In the genomic region with DNA sequence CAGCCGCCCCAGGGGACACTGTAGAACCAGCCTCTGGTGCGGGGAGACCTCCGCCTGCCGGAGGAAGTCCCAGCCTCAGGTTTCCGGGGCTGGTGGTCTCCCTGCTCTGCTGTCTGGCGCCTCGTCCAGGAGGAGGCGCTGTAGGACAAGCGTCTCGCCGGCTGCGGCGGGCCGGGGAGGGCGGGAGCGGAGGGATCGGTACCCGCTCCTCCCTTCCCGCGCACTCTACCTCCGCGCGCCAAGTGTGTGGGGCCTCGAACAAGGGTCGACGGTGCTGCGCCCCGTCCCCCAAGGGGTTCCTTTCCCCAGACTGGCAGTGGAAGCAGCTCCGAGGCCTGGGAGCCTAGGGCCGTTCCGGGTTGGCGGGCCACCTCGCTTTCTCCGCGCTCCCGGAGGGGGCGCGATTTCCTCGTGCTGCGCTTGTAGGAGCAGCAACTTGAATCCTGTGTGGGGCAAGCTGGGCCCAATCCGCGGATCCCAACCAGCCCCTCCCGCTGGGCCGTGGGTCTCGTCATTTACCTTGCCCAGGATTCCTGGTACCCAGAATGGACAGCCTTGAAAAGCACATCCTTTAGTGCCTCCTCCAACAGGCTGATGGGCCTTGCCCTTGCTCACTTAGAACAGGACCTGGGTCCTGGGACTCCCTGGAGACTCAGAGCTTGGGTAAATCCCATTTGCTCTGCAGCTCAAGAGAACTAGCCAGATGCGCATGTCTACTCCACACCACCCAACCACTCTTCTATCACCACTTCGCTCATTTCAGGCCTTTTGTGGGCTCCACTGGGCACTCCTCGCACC, we compare ENCODE assay signal across 9 cellular contexts. TPM values are rescaled to one million over a fixed set of nuclear protein-coding genes. Genes with fewer than 3 reads are reported as not detected.
A peak's percentile ranks its signal among the peaks of the same experiment; 100 is the strongest.
DNase-seq lines count a peak whose midpoint lies in the region; ATAC-seq and TF ChIP-seq lines count a peak whose summit lies in the region.
"Had no signal": no experiment of that assay in that cellular context is flagged by ENCODE, and none has a peak within 500 bp of the region (broad histone marks: within the 10 kb centered on the region; RNA-seq: fewer than 3 reads in every experiment).

No MANE protein-coding gene starts in this region.

- H3K4me1 Mint-ChIP-seq in activated T-helper 17 cell treated with anti-CD3 and anti-CD28 coated beads, Interleukin-2, amount 50 U/mL, for 72 hours, result no peaks in the 10 kb centered on the region
- peaks cover 4% of the 10 kb centered on the region for H3K4me1 Mint-ChIP-seq in neural progenitor cell

- BruUV-seq in PC-3 (replicated peaks; lab: Mats Ljungman, UMichigan), result no TSS peak

- no peaks in the 10 kb centered on the region for H3K9me2 ChIP-seq in PC-3 (replicated peaks; ENCODE audit: low read length)

- 22% methylated on average over 13 of the region's 48 CpGs for WGBS in suprapubic skin

- intact Hi-C loops in PC-3 (cut with micrococcal nuclease), result loop anchor here (1.0 to 5.0 kb wide), 5 partner anchors 187 to 512 kb away; no protein-coding TSS in a partner anchor

- TF ChIP-seq POLR2A in suprapubic skin (IDR thresholded peaks at IDR 0.05), result no peak

- H2AFZ ChIP-seq in PC-3 (ENCODE audit: low read length) (peak overlapping the region; percentile 74), neural progenitor cell (replicated peaks) (peak overlapping the region; percentile 81)

- H3K4me1 ChIP-seq in PC-3 (ENCODE audit: insufficient read depth, low read length) (peaks cover 9% of the 10 kb centered on the region), neural progenitor cell (no peaks in the 10 kb centered on the region), suprapubic skin (peaks cover 39% of the 10 kb centered on the region)

- H3F3A ChIP-seq in PC-3 (ENCODE audit: low read length, unreplicated experiment) (no peaks in the 10 kb centered on the region), neural progenitor cell (ENCODE audit: low read depth) (no peaks in the 10 kb centered on the region)

- peak overlapping the region; percentile 84 for H3K4me2 ChIP-seq in PC-3 (ENCODE audit: low read length)
- H3K4me2 ChIP-seq in neural progenitor cell, result peak overlapping the region; percentile 73

- TF ChIP-seq EP300 in suprapubic skin (IDR thresholded peaks at IDR 0.05), result no peak

- peak overlapping the region; percentile 8 for H3K4me3 Mint-ChIP-seq in activated T-helper 17 cell treated with anti-CD3 and anti-CD28 coated beads, Interleukin-2, amount 50 U/mL, for 72 hours
- peak overlapping the region; percentile 59 for H3K4me3 Mint-ChIP-seq in neural progenitor cell

- H3K36me3 Mint-ChIP-seq in activated T-helper 17 cell treated with anti-CD3 and anti-CD28 coated beads, Interleukin-2, amount 50 U/mL, for 72 hours (ENCODE audit: low read depth), result peaks cover 15% of the 10 kb centered on the region
- H3K36me3 Mint-ChIP-seq in neural progenitor cell, result no peaks in the 10 kb centered on the region

- H3K36me3 ChIP-seq in PC-3 (ENCODE audit: low read depth, low read length) (no peaks in the 10 kb centered on the region), neural progenitor cell (no peaks in the 10 kb centered on the region), suprapubic skin (no peaks in the 10 kb centered on the region)

- H4K20me1 ChIP-seq in PC-3 (ENCODE audit: low read length) (no peaks in the 10 kb centered on the region), neural progenitor cell (ENCODE audit: low read depth) (peaks cover 27% of the 10 kb centered on the region)

- H3K4me3 ChIP-seq in PC-3 (ENCODE audit: low read length) (peak overlapping the region; percentile 75), neural progenitor cell (peak overlapping the region; percentile 51), suprapubic skin (peak overlapping the region; percentile 61)

- H3K9ac ChIP-seq in PC-3 (ENCODE audit: low read length) (peak overlapping the region; percentile 69), neural progenitor cell (no peak overlapping the region)

- H3K27me3 ChIP-seq in PC-3 (ENCODE audit: low read length) (no peaks in the 10 kb centered on the region), neural progenitor cell (peaks cover 100% of the 10 kb centered on the region), suprapubic skin (peaks cover 82% of the 10 kb centered on the region)

- CTCF ChIA-PET in PC-3 (lab: Charles Lee), result interaction anchor here (0.6 to 2.1 kb wide), 13 partner anchors 40 to 636 kb away, joined by 3 to 52 read pairs (median 8); no protein-coding TSS in a partner anchor

- H3K9me3 Mint-ChIP-seq in activated T-helper 17 cell treated with anti-CD3 and anti-CD28 coated beads, Interleukin-2, amount 50 U/mL, for 72 hours, result peaks cover 4% of the 10 kb centered on the region
- peaks cover 9% of the 10 kb centered on the region for H3K9me3 Mint-ChIP-seq in neural progenitor cell

- ATAC-seq in GM19351 (IDR thresholded peaks at IDR 0.05; ENCODE audit: unreplicated experiment) (peak; percentile 93), HG03439 (IDR thresholded peaks at IDR 0.05; ENCODE audit: unreplicated experiment) (peak; percentile 82), PC-3 (peak; percentile 68)
- ATAC-seq in activated T-helper 17 cell treated with anti-CD3 and anti-CD28 coated beads, Interleukin-2, amount 50 U/mL, for 72 hours (replicated peaks), result peak; percentile 76

- no peak overlapping the region for H3K27ac Mint-ChIP-seq in activated T-helper 17 cell treated with anti-CD3 and anti-CD28 coated beads, Interleukin-2, amount 50 U/mL, for 72 hours
- no peak overlapping the region for H3K27ac Mint-ChIP-seq in neural progenitor cell

- peaks cover 21% of the 10 kb centered on the region for H3K79me2 ChIP-seq in PC-3 (ENCODE audit: low read length)
- H3K79me2 ChIP-seq in neural progenitor cell (ENCODE audit: low read depth), result no peaks in the 10 kb centered on the region

- peak; percentile 89 for DNase-seq in COLO668 (lab: John Stamatoyannopoulos, UW; ENCODE audit: unreplicated experiment)
- DNase-seq in PC-3, result peak; percentile 85
- DNase-seq in foreskin melanocyte, result peak; percentile 77
- peak; percentile 93 for DNase-seq in neural progenitor cell (ENCODE audit: low spot score)
- peak; percentile 84 to 86 for DNase-seq in suprapubic skin (ENCODE audit: low spot score in 2 of 2)

- H3K9me3 ChIP-seq in PC-3 (ENCODE audit: low read length) (no peaks in the 10 kb centered on the region), neural progenitor cell (ENCODE audit: low read depth) (no peaks in the 10 kb centered on the region), suprapubic skin (no peaks in the 10 kb centered on the region)

- peak; percentile 94 for TF ChIP-seq CTCF in PC-3 (conservative IDR thresholded peaks at IDR 0.05; ENCODE audit: low read depth, low read length)
- peak; percentile 82 for TF ChIP-seq CTCF in neural progenitor cell (IDR thresholded peaks at IDR 0.05)
- TF ChIP-seq CTCF in suprapubic skin (IDR thresholded peaks at IDR 0.05), result peak; percentile 73 to 92

- no peak overlapping the region for H3K27ac ChIP-seq in PC-3 (ENCODE audit: low read length)
- no peak overlapping the region for H3K27ac ChIP-seq in neural progenitor cell
- peak overlapping the region; percentile 78 for H3K27ac ChIP-seq in suprapubic skin
- H3K27ac ChIP-seq: epithelial cell of prostate had no signal

- peaks cover 74% of the 10 kb centered on the region for H3K27me3 Mint-ChIP-seq in activated T-helper 17 cell treated with anti-CD3 and anti-CD28 coated beads, Interleukin-2, amount 50 U/mL, for 72 hours
- peaks cover 76% of the 10 kb centered on the region for H3K27me3 Mint-ChIP-seq in neural progenitor cell (ENCODE audit: insufficient read depth, low read depth)

- POLR2A ChIA-PET in PC-3 (lab: Charles Lee; ENCODE audit: unreplicated experiment), result interaction anchor here (0.6 kb wide), 1 partner anchor 307 kb away, joined by 13 read pairs; no protein-coding TSS in a partner anchor

RNA-seq across cellular contexts. Expression of gene HOXD4, which starts 10.6 kb away (rescaled TPM):
- total RNA-seq in PC-3 (2014; rRNA removed), result 0.29 and 1.8 TPM in 2 replicates
- total RNA-seq in activated T-helper 17 cell treated with anti-CD3 and anti-CD28 coated beads, Interleukin-2, amount 50 U/mL, for 72 hours, result not detected
- not detected in 2 replicates for total RNA-seq in neural progenitor cell (ENCODE audit: low replicate concordance)
- 1 to 10 TPM in 2 of 4 donors, not detected in 2; 1.9 to 3.1 TPM for total RNA-seq in suprapubic skin

RNA-seq across cellular contexts. Expression of gene HOXD8, which starts 11.2 kb away (rescaled TPM):
- total RNA-seq in PC-3 (2014; rRNA removed), result 1.9 and 2.9 TPM in 2 replicates
- total RNA-seq in activated T-helper 17 cell treated with anti-CD3 and anti-CD28 coated beads, Interleukin-2, amount 50 U/mL, for 72 hours, result not detected
- not detected in 2 replicates for total RNA-seq in neural progenitor cell (ENCODE audit: low replicate concordance)
- 1 to 10 TPM; 1.4 to 6.0 (median 2.6) TPM for total RNA-seq in suprapubic skin

RNA-seq across cellular contexts. Expression of gene HOXD3, which starts 16.4 kb away (rescaled TPM):
- total RNA-seq in PC-3 (2014; rRNA removed) (3.0 and 4.4 TPM in 2 replicates), neural progenitor cell (ENCODE audit: low replicate concordance) (not detected in 2 replicates), suprapubic skin (1 to 10 TPM in 2 of 4 donors, under 1 TPM in 2; 0.49 to 3.5 (median 1.5) TPM)
- total RNA-seq in activated T-helper 17 cell treated with anti-CD3 and anti-CD28 coated beads, Interleukin-2, amount 50 U/mL, for 72 hours, result not detected

RNA-seq across cellular contexts. Expression of gene HOXD9, which starts 18.2 kb away (rescaled TPM):
- total RNA-seq in PC-3 (2014; rRNA removed) (not detected in 2 replicates), neural progenitor cell (ENCODE audit: low replicate concordance) (not detected in 2 replicates), suprapubic skin (1 to 10 TPM in 2 of 4 donors, under 1 TPM in 1, not detected in 1; 0.26 to 3.1 (median 2.6) TPM)
- total RNA-seq in activated T-helper 17 cell treated with anti-CD3 and anti-CD28 coated beads, Interleukin-2, amount 50 U/mL, for 72 hours, result not detected

RNA-seq across cellular contexts. Expression of gene HOXD10, which starts 24.1 kb away (rescaled TPM):
- not detected in 2 replicates for total RNA-seq in PC-3 (2014; rRNA removed)
- total RNA-seq in activated T-helper 17 cell treated with anti-CD3 and anti-CD28 coated beads, Interleukin-2, amount 50 U/mL, for 72 hours, result not detected
- not detected in 2 replicates for total RNA-seq in neural progenitor cell (ENCODE audit: low replicate concordance)
- under 1 TPM in 2 of 4 donors, not detected in 2; 0.56 to 0.59 TPM for total RNA-seq in suprapubic skin
